Comparison of ENCODE assay signal across 8 cellular contexts in the genomic region with DNA sequence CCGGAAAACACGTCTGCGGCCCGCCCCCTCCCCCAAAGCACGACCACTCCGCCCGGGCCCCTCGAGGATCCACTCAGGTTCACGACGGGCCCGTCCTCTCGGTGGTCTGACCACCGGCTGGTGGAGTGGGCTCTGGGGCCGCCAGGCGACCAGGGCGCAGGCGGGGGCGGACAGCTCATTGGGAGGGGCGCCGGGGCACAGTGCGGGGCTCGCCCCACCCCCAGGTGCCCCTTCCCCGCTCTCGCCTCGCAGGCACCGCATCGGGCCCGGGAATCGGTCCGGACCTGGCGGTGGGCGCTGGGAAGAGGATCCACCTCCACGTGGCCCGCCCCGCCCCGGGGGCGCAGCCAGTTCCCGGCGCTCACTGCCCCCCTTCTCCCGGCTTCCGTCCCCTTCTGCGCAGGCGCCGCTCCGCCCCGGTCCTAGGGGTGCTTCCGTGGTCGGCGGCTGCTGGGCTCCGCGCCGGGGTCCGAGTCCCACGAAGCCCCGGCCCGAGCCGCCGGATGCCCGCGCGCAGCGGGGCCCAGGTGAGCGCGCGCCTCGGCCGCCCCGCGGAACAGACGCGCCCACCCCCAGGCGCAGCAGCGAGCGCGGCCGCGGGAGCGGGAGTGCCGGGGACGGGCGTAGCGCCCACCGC. TPM values are rescaled to one million over a fixed set of nuclear protein-coding genes. Genes with fewer than 3 reads are reported as not detected.
DNase-seq lines count a peak whose midpoint lies in the region; ATAC-seq and TF ChIP-seq lines count a peak whose summit lies in the region.

A gene with protein sequence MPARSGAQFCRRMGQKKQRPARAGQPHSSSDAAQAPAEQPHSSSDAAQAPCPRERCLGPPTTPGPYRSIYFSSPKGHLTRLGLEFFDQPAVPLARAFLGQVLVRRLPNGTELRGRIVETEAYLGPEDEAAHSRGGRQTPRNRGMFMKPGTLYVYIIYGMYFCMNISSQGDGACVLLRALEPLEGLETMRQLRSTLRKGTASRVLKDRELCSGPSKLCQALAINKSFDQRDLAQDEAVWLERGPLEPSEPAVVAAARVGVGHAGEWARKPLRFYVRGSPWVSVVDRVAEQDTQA (plus strand): TSS at position 419 of the 637 bp plus-strand sequence. CDS start 85 bp downstream, at position 504.

- TF ChIP-seq CTCF in OCI-LY3 (IDR thresholded peaks at IDR 0.05; ENCODE audit: low read depth, low read length) = no peak

- H3K4me2 ChIP-seq in OCI-LY3 (ENCODE audit: low read length) = peak within 1 kb of the TSS; percentile 85

- DNase-seq in Ammon's horn (ENCODE audit: low spot score) = peak; percentile 85
- peak; percentile 75 for DNase-seq in activated T-cell treated with anti-CD3 and anti-CD28 coated beads for 24 hours (ENCODE audit: low read depth)
- no peak for DNase-seq in epithelial cell of prostate (ENCODE audit: low read depth, low spot score)
- peak; percentile 83 for DNase-seq in mucosa of gallbladder (ENCODE audit: low spot score)
- peak; percentile 78 for DNase-seq in stimulated activated CD8-positive, alpha-beta memory T cell treated with anti-CD3 and anti-CD28 coated beads, Interleukin-4, amount 100 ng/mL, for 24 hours (ENCODE audit: low read depth)

- TF ChIP-seq POLR2A in GM19193 (IDR thresholded peaks at IDR 0.05; ENCODE audit: extremely low read depth, insufficient read depth, insufficient read length) = peak; percentile 84

- peak within 1 kb of the TSS; percentile 83 for H3K9ac ChIP-seq in OCI-LY3 (ENCODE audit: low read length)

- H3K36me3 ChIP-seq in OCI-LY3 (replicated peaks; ENCODE audit: low read depth, low read length) = peaks cover 21% of the 10 kb centered on the region

- peak; percentile 49 for ATAC-seq in HG03457 (IDR thresholded peaks at IDR 0.05; ENCODE audit: unreplicated experiment)

- H3K27ac ChIP-seq in OCI-LY3 (ENCODE audit: low read length) = peak within 1 kb of the TSS; percentile 63
- H3K27ac ChIP-seq in epithelial cell of prostate = peak within 1 kb of the TSS; percentile 71

- no peaks in the 10 kb centered on the region for H4K20me1 ChIP-seq in OCI-LY3 (ENCODE audit: insufficient read depth, low read length)

- peaks cover 21% of the 10 kb centered on the region for H3K4me1 ChIP-seq in OCI-LY3 (ENCODE audit: low read length)

- H3K79me2 ChIP-seq in OCI-LY3 (ENCODE audit: low read length) = peaks cover 15% of the 10 kb centered on the region

- no peaks in the 10 kb centered on the region for H3K9me3 ChIP-seq in OCI-LY3 (ENCODE audit: insufficient read depth, low read length)

- H2AFZ ChIP-seq in OCI-LY3 (ENCODE audit: low read depth, low read length) = peak within 1 kb of the TSS; percentile 1; the same call in 1 of the 2 replicates

- peaks cover 9% of the 10 kb centered on the region for H3K27me3 ChIP-seq in OCI-LY3 (ENCODE audit: low read depth, low read length)

- peak within 1 kb of the TSS; percentile 92 for H3K4me3 ChIP-seq in OCI-LY3 (ENCODE audit: low read length)

RNA-seq across cellular contexts. Expression of the gene that starts here (rescaled TPM):
- 48.8 TPM for total RNA-seq in mucosa of gallbladder
